Comparison of ENCODE assay signal across 32 cellular contexts in genomic region chr17:80209765-80210164, GRCh38. TPM values are rescaled to one million over a fixed set of nuclear protein-coding genes. Genes with fewer than 3 reads are reported as not detected.
"Had no signal": no experiment of that assay in that cellular context is flagged by ENCODE, and none has a peak within 500 bp of the region (broad histone marks: within the 10 kb centered on the region; RNA-seq: fewer than 3 reads in every experiment).

No MANE protein-coding gene starts in this region.

- H3K27ac Mint-ChIP-seq: activated CD4-positive, alpha-beta memory T cell treated with anti-CD3 and anti-CD28 coated beads, Interleukin-2, amount 10 ng/mL, durations not matched to agents 7 days and 5 days; activated CD4-positive, alpha-beta T cell treated with anti-CD3 and anti-CD28 coated beads, Interleukin-2, amount 10 ng/mL, durations not matched to agents 7 days and 5 days; activated naive CD4-positive, alpha-beta T cell treated with anti-CD3 and anti-CD28 coated beads, Interleukin-2, amount 10 ng/mL, durations not matched to agents 7 days and 5 days; activated naive CD8-positive, alpha-beta T cell treated with anti-CD3 and anti-CD28 coated beads, Interleukin-2, amount 10 ng/mL, durations not matched to agents 7 days and 5 days; activated T-cell treated with anti-CD3 and anti-CD28 coated beads, Interleukin-2, amount 50 U/mL, for 24 hours; activated T-cell treated with anti-CD3 and anti-CD28 coated beads, Interleukin-2, amount 50 U/mL, for 72 hours; endodermal cell had no signal

- H3K27me3 ChIP-seq: ascending aorta, breast epithelium, cardiac muscle cell, colonic mucosa, dorsolateral prefrontal cortex, gastrocnemius medialis, heart left ventricle had no signal

- DNase-seq: activated CD4-positive, alpha-beta memory T cell treated with anti-CD3 and anti-CD28 coated beads, Interleukin-2, amount 10 ng/mL, durations not matched to agents 7 days and 5 days; activated CD4-positive, alpha-beta T cell treated with anti-CD3 and anti-CD28 coated beads for 4 hours; activated CD4-positive, alpha-beta T cell treated with anti-CD3 and anti-CD28 coated beads, Interleukin-2, amount 10 ng/mL, durations not matched to agents 7 days and 5 days; activated CD4-positive, alpha-beta T cell treated with anti-CD3 and anti-CD28 coated beads, Interleukin-2, amount 50 U/mL, for 4 hours; activated CD4-positive, CD25-positive, alpha-beta regulatory T cell; activated CD4-positive, CD25-positive, alpha-beta regulatory T cell treated with anti-CD3 and anti-CD28 coated beads, Interleukin-2, amount 50 U/mL, for 72 hours; activated CD8-positive, alpha-beta memory T cell treated with anti-CD3 and anti-CD28 coated beads, Interleukin-2, amount 50 U/mL, for 48 hours; activated gamma-delta T cell; activated naive CD4-positive, alpha-beta T cell; activated naive CD4-positive, alpha-beta T cell treated with anti-CD3 and anti-CD28 coated beads, Interleukin-2, amount 10 ng/mL, durations not matched to agents 7 days and 5 days; activated naive CD8-positive, alpha-beta T cell treated with anti-CD3 and anti-CD28 coated beads, Interleukin-2, amount 10 ng/mL, durations not matched to agents 7 days and 5 days; activated T-cell treated with anti-CD3 and anti-CD28 coated beads for 4 hours; activated T-cell treated with anti-CD3 and anti-CD28 coated beads, Interleukin-2, amount 50 U/mL, for 24 hours; activated T-cell treated with anti-CD3 and anti-CD28 coated beads, Interleukin-2, amount 50 U/mL, for 72 hours; central memory CD4-positive, alpha-beta T cell; cerebellar nuclear complex; colonic mucosa; dorsolateral prefrontal cortex; effector memory CD4-positive, alpha-beta T cell; foreskin fibroblast; gastrocnemius medialis; glutamatergic neuron; T-helper 2 cell had no signal

- H3K4me3 Mint-ChIP-seq: activated CD4-positive, alpha-beta memory T cell treated with anti-CD3 and anti-CD28 coated beads, Interleukin-2, amount 10 ng/mL, durations not matched to agents 7 days and 5 days; activated CD4-positive, alpha-beta T cell treated with anti-CD3 and anti-CD28 coated beads, Interleukin-2, amount 10 ng/mL, durations not matched to agents 7 days and 5 days; activated naive CD4-positive, alpha-beta T cell treated with anti-CD3 and anti-CD28 coated beads, Interleukin-2, amount 10 ng/mL, durations not matched to agents 7 days and 5 days; activated naive CD8-positive, alpha-beta T cell treated with anti-CD3 and anti-CD28 coated beads, Interleukin-2, amount 10 ng/mL, durations not matched to agents 7 days and 5 days; activated T-cell treated with anti-CD3 and anti-CD28 coated beads, Interleukin-2, amount 50 U/mL, for 24 hours; activated T-cell treated with anti-CD3 and anti-CD28 coated beads, Interleukin-2, amount 50 U/mL, for 72 hours; brain; endodermal cell had no signal

- H3K9me3 Mint-ChIP-seq: activated CD4-positive, alpha-beta memory T cell treated with anti-CD3 and anti-CD28 coated beads, Interleukin-2, amount 10 ng/mL, durations not matched to agents 7 days and 5 days; activated CD4-positive, alpha-beta T cell treated with anti-CD3 and anti-CD28 coated beads, Interleukin-2, amount 10 ng/mL, durations not matched to agents 7 days and 5 days; activated naive CD4-positive, alpha-beta T cell treated with anti-CD3 and anti-CD28 coated beads, Interleukin-2, amount 10 ng/mL, durations not matched to agents 7 days and 5 days; activated naive CD4-positive, alpha-beta T cell treated with anti-CD3 and anti-CD28 coated beads, Interleukin-2, amount 50 U/mL, for 72 hours; activated naive CD8-positive, alpha-beta T cell treated with anti-CD3 and anti-CD28 coated beads, Interleukin-2, amount 10 ng/mL, durations not matched to agents 7 days and 5 days; activated T-cell treated with anti-CD3 and anti-CD28 coated beads, Interleukin-2, amount 50 U/mL, for 24 hours; activated T-cell treated with anti-CD3 and anti-CD28 coated beads, Interleukin-2, amount 50 U/mL, for 72 hours; brain; endodermal cell had no signal

- H3K27me3 Mint-ChIP-seq: activated CD4-positive, alpha-beta memory T cell treated with anti-CD3 and anti-CD28 coated beads, Interleukin-2, amount 10 ng/mL, durations not matched to agents 7 days and 5 days; activated CD4-positive, alpha-beta T cell treated with anti-CD3 and anti-CD28 coated beads, Interleukin-2, amount 10 ng/mL, durations not matched to agents 7 days and 5 days; activated naive CD4-positive, alpha-beta T cell treated with anti-CD3 and anti-CD28 coated beads, Interleukin-2, amount 10 ng/mL, durations not matched to agents 7 days and 5 days; activated naive CD8-positive, alpha-beta T cell treated with anti-CD3 and anti-CD28 coated beads, Interleukin-2, amount 10 ng/mL, durations not matched to agents 7 days and 5 days; activated T-cell treated with anti-CD3 and anti-CD28 coated beads, Interleukin-2, amount 50 U/mL, for 24 hours; brain had no signal

- H3K36me3 Mint-ChIP-seq: activated naive CD4-positive, alpha-beta T cell treated with anti-CD3 and anti-CD28 coated beads, Interleukin-2, amount 50 U/mL, for 72 hours; activated naive CD8-positive, alpha-beta T cell treated with anti-CD3 and anti-CD28 coated beads, Interleukin-2, amount 10 ng/mL, durations not matched to agents 7 days and 5 days had no signal

- H3K36me3 ChIP-seq: breast epithelium, colonic mucosa had no signal

- ATAC-seq: activated naive CD4-positive, alpha-beta T cell treated with anti-CD3 and anti-CD28 coated beads, Interleukin-2, amount 50 U/mL, for 72 hours; activated T-cell treated with anti-CD3 and anti-CD28 coated beads, Interleukin-2, amount 50 U/mL, for 72 hours; esophagus mucosa; gastrocnemius medialis; heart left ventricle had no signal

- H3K4me1 ChIP-seq: ascending aorta, breast epithelium, colonic mucosa, gastrocnemius medialis had no signal

- H3K27ac ChIP-seq: ascending aorta, breast epithelium, cardiac muscle cell, colonic mucosa, dorsolateral prefrontal cortex, gastrocnemius medialis, heart left ventricle had no signal

- H3K4me1 Mint-ChIP-seq: activated CD4-positive, alpha-beta memory T cell treated with anti-CD3 and anti-CD28 coated beads, Interleukin-2, amount 10 ng/mL, durations not matched to agents 7 days and 5 days; activated CD4-positive, alpha-beta T cell treated with anti-CD3 and anti-CD28 coated beads, Interleukin-2, amount 10 ng/mL, durations not matched to agents 7 days and 5 days; activated naive CD4-positive, alpha-beta T cell treated with anti-CD3 and anti-CD28 coated beads, Interleukin-2, amount 10 ng/mL, durations not matched to agents 7 days and 5 days; activated naive CD8-positive, alpha-beta T cell treated with anti-CD3 and anti-CD28 coated beads, Interleukin-2, amount 10 ng/mL, durations not matched to agents 7 days and 5 days; brain; endodermal cell had no signal

- H3K9me3 ChIP-seq: ascending aorta, breast epithelium, colonic mucosa, gastrocnemius medialis, heart left ventricle had no signal

- H3K4me3 ChIP-seq: ascending aorta, breast epithelium, cardiac muscle cell, colonic mucosa, dorsolateral prefrontal cortex, gastrocnemius medialis, heart left ventricle had no signal

RNA-seq across cellular contexts. Expression of gene CARD14, which starts 39.9 kb away (rescaled TPM):
- total RNA-seq: activated CD4-positive, alpha-beta memory T cell treated with anti-CD3 and anti-CD28 coated beads, Interleukin-2, amount 10 ng/mL, durations not matched to agents 7 days and 5 days; activated CD4-positive, alpha-beta T cell treated with anti-CD3 and anti-CD28 coated beads, Interleukin-2, amount 10 ng/mL, durations not matched to agents 7 days and 5 days; activated naive CD8-positive, alpha-beta T cell treated with anti-CD3 and anti-CD28 coated beads, Interleukin-2, amount 10 ng/mL, durations not matched to agents 7 days and 5 days; gastrocnemius medialis; T-helper 1 cell treated with Interleukin-12 subunit alpha and Interleukin-12 subunit beta and Interleukin-4 antibody, amounts not matched to agents 30 ng/mL and 1 ng/mL, for 36 hours had no signal
